In the genomic region with DNA sequence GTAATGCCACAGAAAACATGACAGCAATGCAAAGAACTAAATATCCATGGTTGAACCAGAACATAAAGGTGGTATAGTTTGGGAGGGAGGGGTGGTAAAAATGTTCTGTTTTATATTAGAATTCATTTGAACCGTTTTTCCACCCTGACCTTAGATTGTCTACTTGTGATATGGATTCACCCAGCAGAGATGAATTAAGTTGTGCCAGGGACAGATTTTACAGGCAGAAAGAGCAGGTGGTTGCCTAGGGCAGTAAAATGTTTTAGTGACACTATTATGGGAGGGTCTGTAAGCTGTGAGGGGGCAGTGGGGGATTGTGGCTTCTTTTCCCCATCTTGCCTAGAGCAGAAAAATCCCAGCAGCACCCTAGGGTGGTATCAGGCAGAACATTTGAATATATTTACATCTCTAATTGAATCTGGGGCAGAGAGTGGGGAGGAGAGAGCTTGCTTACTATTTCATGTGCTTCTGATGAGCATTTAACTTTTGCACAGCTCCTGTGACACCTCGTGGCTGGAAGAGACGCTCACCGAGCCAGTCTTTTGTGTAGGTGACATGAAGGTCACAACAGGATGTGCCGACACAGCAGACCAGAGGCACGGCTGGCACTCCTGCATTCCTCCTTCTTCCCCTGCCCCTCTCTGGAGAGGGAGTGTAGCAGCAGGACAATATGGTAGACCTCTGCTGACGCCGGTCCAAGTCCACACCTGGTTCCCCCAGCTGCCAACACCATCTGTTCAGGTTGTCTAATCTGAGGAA, we compare ENCODE assay signal across 10 cellular contexts.
"Had no signal": no experiment of that assay in that cellular context is flagged by ENCODE, and none has a peak within 500 bp of the region (broad histone marks: within the 10 kb centered on the region; RNA-seq: fewer than 3 reads in every experiment).

No MANE protein-coding gene starts in this region.

- DNase-seq: activated CD4-positive, CD25-positive, alpha-beta regulatory T cell treated with anti-CD3 and anti-CD28 coated beads, Interleukin-2, amount 50 U/mL, for 72 hours; activated naive CD4-positive, alpha-beta T cell treated with Interleukin-2 at 50 U/mL for 16 hours; activated naive CD8-positive, alpha-beta T cell treated with anti-CD3 and anti-CD28 coated beads, Interleukin-2, amount 50 U/mL, for 24 hours; nephron progenitor cell; stimulated activated CD4-positive, alpha-beta T cell treated with anti-CD3 and anti-CD28 coated beads, Interleukin-12 subunit alpha, Interleukin-12 subunit beta, amount 100 ng/mL, for 4 hours; stimulated activated CD8-positive, alpha-beta memory T cell treated with anti-CD3 and anti-CD28 coated beads, Interleukin-4, amount 100 ng/mL, for 48 hours; stimulated activated naive CD8-positive, alpha-beta T cell treated with anti-CD3 and anti-CD28 coated beads, Interleukin-15, Interleukin-2, amounts not matched to agents 100 U/mL and 50 U/mL, for 24 hours had no signal

- H3K27ac ChIP-seq: cardiac muscle cell, esophagus muscularis mucosa, suprapubic skin had no signal

- H3K9me3 ChIP-seq: esophagus muscularis mucosa, suprapubic skin had no signal

- H3K4me1 ChIP-seq: suprapubic skin had no signal

- H3K36me3 ChIP-seq: cardiac muscle cell, esophagus muscularis mucosa, suprapubic skin had no signal

- ATAC-seq: activated naive CD8-positive, alpha-beta T cell treated with anti-CD3 and anti-CD28 coated beads, Interleukin-2, amount 50 U/mL, for 24 hours; stimulated activated naive CD8-positive, alpha-beta T cell treated with anti-CD3 and anti-CD28 coated beads, Interleukin-15, Interleukin-2, amounts not matched to agents 100 U/mL and 50 U/mL, for 24 hours had no signal

- H3K27me3 ChIP-seq: cardiac muscle cell, esophagus muscularis mucosa, suprapubic skin had no signal

- H3K4me3 ChIP-seq: cardiac muscle cell, esophagus muscularis mucosa, suprapubic skin had no signal
